Comparison of ENCODE assay signal across 22 cellular contexts in the genomic region with DNA sequence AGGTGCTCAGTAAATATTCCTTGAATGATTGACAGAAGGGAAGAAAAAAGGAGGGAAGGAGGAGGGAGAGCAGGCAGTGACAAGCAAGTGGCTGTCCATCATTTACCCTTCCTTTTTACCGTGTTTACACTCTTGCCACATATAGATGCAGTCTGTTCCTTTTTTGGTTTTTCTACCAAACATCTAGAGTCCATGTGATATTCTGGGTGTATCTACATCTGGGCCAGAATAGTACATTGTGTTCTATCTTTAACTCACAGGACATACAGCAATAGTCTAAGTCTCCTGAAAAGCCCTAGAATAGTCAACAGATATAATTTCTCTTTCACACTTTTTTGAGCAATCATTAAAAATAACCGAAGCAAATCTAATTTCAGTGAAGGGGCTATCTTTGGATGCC. TPM values are rescaled to one million over a fixed set of nuclear protein-coding genes. Genes with fewer than 3 reads are reported as not detected.
"Had no signal": no experiment of that assay in that cellular context is flagged by ENCODE, and none has a peak within 500 bp of the region (broad histone marks: within the 10 kb centered on the region; RNA-seq: fewer than 3 reads in every experiment).

No MANE protein-coding gene starts in this region.

- H3K27me3 ChIP-seq: ascending aorta, body of pancreas, MG63, SJCRH30 had no signal

- H3K9ac ChIP-seq: SK-N-SH had no signal

- H3K4me1 ChIP-seq: ascending aorta, body of pancreas, SJCRH30 had no signal

- H3K9me3 Mint-ChIP-seq: activated CD8-positive, alpha-beta T cell treated with anti-CD3 and anti-CD28 coated beads for 36 hours; activated naive CD4-positive, alpha-beta T cell treated with anti-CD3 and anti-CD28 coated beads, Interleukin-2, amount 50 U/mL, for 24 hours had no signal

- H3K27ac ChIP-seq: ascending aorta, body of pancreas, SJCRH30, WERI-Rb-1 had no signal

- H3K36me3 Mint-ChIP-seq: activated naive CD4-positive, alpha-beta T cell treated with anti-CD3 and anti-CD28 coated beads, Interleukin-2, amount 50 U/mL, for 24 hours had no signal

- H3K27me3 Mint-ChIP-seq: activated naive CD4-positive, alpha-beta T cell treated with anti-CD3 and anti-CD28 coated beads, Interleukin-2, amount 50 U/mL, for 24 hours had no signal

- H3K4me3 ChIP-seq: ascending aorta, body of pancreas, MG63, SJCRH30 had no signal

- H3K27ac Mint-ChIP-seq: activated CD8-positive, alpha-beta T cell treated with anti-CD3 and anti-CD28 coated beads for 36 hours; activated naive CD4-positive, alpha-beta T cell treated with anti-CD3 and anti-CD28 coated beads, Interleukin-2, amount 50 U/mL, for 24 hours had no signal

- H3K36me3 ChIP-seq: ascending aorta, MG63, SJCRH30, WERI-Rb-1 had no signal

- DNase-seq: activated CD4-positive, alpha-beta T cell treated with anti-CD3 and anti-CD28 coated beads for 4 hours; activated CD8-positive, alpha-beta memory T cell treated with anti-CD3 and anti-CD28 coated beads, Interleukin-2, amount 50 U/mL, for 4 hours; activated CD8-positive, alpha-beta T cell treated with anti-CD3 and anti-CD28 coated beads for 36 hours; body of pancreas; central memory CD4-positive, alpha-beta T cell; MG63; NCI-H1105 treated with DMSO at 0.1 percent for 48 hours; NCI-H1436 treated with DMSO at 0.1 percent for 48 hours; NCI-H187; NCI-H2081; NCI-H446; NCI-H524; RPMI8226; SJCRH30; T-helper 1 cell; WERI-Rb-1 had no signal

- H3K4me1 Mint-ChIP-seq: activated naive CD4-positive, alpha-beta T cell treated with anti-CD3 and anti-CD28 coated beads, Interleukin-2, amount 50 U/mL, for 24 hours had no signal

- FAIRE-seq: bronchial epithelial cell had no signal

- H3K4me3 Mint-ChIP-seq: activated CD8-positive, alpha-beta T cell treated with anti-CD3 and anti-CD28 coated beads for 36 hours; activated naive CD4-positive, alpha-beta T cell treated with anti-CD3 and anti-CD28 coated beads, Interleukin-2, amount 50 U/mL, for 24 hours had no signal

- ATAC-seq: activated CD8-positive, alpha-beta T cell treated with anti-CD3 and anti-CD28 coated beads for 36 hours; body of pancreas; Panc1; Right ventricle myocardium inferior had no signal

- H3K4me2 ChIP-seq: SK-N-SH had no signal

- H3K9me2 ChIP-seq: SK-N-SH had no signal

- H3K9me3 ChIP-seq: ascending aorta, body of pancreas, MG63, SJCRH30, SK-N-SH had no signal

RNA-seq across cellular contexts. Expression of a gene that starts 33.5 kb away (rescaled TPM):
- total RNA-seq: activated CD8-positive, alpha-beta T cell treated with anti-CD3 and anti-CD28 coated beads for 36 hours had no signal
